In the genomic region with DNA sequence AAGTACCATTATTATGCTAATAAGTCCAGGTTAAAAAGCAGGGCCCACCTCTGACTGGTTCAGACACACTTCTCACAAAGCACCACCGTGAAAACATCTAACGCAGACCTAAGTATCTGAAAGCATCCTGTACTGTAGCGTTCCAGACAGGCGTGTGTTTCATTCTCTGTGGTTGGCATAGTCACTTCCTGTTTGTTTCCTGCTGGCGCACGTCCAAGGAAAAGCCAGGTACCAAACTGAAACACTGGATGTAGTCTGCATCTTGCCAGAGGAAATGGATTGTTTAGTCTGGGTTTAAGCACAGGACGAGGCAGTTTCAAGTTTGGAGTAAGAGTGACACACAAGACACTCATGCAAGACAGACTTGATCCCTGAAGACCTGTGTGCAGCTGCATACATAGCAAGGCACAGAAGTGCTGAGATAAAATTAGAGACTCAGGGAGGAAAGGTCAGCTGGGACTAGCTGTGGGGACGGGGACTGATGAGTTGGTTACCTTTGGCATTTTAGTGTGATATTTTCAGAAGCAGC, we compare ENCODE assay signal across 8 cellular contexts. TPM values are rescaled to one million over a fixed set of nuclear protein-coding genes. Genes with fewer than 3 reads are reported as not detected.
A peak's percentile ranks its signal among the peaks of the same experiment; 100 is the strongest.
DNase-seq lines count a peak whose midpoint lies in the region; ATAC-seq and TF ChIP-seq lines count a peak whose summit lies in the region.

No MANE protein-coding gene starts in this region.

- peak overlapping the region; percentile 72 for H3K4me2 ChIP-seq in smooth muscle cell

- H3F3A ChIP-seq in smooth muscle cell (ENCODE audit: low read depth): peaks cover 22% of the 10 kb centered on the region

- peak; percentile 88 for DNase-seq in EH (ENCODE audit: low read depth)
- DNase-seq in NCI-H748 (lab: John Stamatoyannopoulos, UW; ENCODE audit: unreplicated experiment): peak; percentile 83
- DNase-seq in activated CD8-positive, alpha-beta memory T cell treated with anti-CD3 and anti-CD28 coated beads, Interleukin-2, amount 50 U/mL, for 1 hour (ENCODE audit: extremely low read depth): peak; percentile 92
- DNase-seq in fibroblast of peridontal ligament (ENCODE audit: extremely low read depth): peak; percentile 57
- DNase-seq in smooth muscle cell (lab: John Stamatoyannopoulos, UW; ENCODE audit: unreplicated experiment): no peak
- DNase-seq in NCI-H1694 treated with DMSO at 0.1 percent for 48 hours (lab: John Stamatoyannopoulos, UW): no peak
- DNase-seq in left lobe of liver (ENCODE audit: low spot score): no peak

- no peak overlapping the region for H2AFZ ChIP-seq in smooth muscle cell (ENCODE audit: low read depth)

- TF ChIP-seq CTCF in smooth muscle cell (IDR thresholded peaks at IDR 0.05; ENCODE audit: borderline replicate concordance, insufficient read depth, poor library complexity, severe bottlenecking): no peak

- H3K9ac ChIP-seq in smooth muscle cell (ENCODE audit: low read depth): peak overlapping the region; percentile 55

- ATAC-seq in HG02973 (IDR thresholded peaks at IDR 0.05; ENCODE audit: unreplicated experiment) (peak; percentile 66), left lobe of liver (no peak)

- peak overlapping the region; percentile 93 for H3K27ac ChIP-seq in smooth muscle cell (ENCODE audit: low read depth)

- no peak overlapping the region for H3K4me3 ChIP-seq in smooth muscle cell

- H3K27me3 ChIP-seq in smooth muscle cell (ENCODE audit: low read depth): no peaks in the 10 kb centered on the region

- peaks cover 3% of the 10 kb centered on the region for H3K36me3 ChIP-seq in smooth muscle cell (ENCODE audit: low read depth)

- H3K79me2 ChIP-seq in smooth muscle cell (ENCODE audit: low read depth): peaks cover 59% of the 10 kb centered on the region

- no peaks in the 10 kb centered on the region for H4K20me1 ChIP-seq in smooth muscle cell (ENCODE audit: low read depth)

- H3K4me1 ChIP-seq in smooth muscle cell (ENCODE audit: low read depth): peaks cover 19% of the 10 kb centered on the region

- WGBS in smooth muscle cell (ENCODE audit: low lambda C conversion rate): 9% methylated on average over 8 of the region's 8 CpGs

- H3K9me3 ChIP-seq in smooth muscle cell (replicated peaks; ENCODE audit: low read depth): no peaks in the 10 kb centered on the region

RNA-seq across cellular contexts. Expression of gene BPGM, which starts 23.3 kb away (rescaled TPM):
- total RNA-seq in smooth muscle cell (65.1 and 73.2 TPM in 2 replicates), left lobe of liver (5.9 TPM)
- 53.8 and 76.9 TPM in 2 replicates for polyA plus RNA-seq in smooth muscle cell

Comparison
In these comparisons a context has a peak if more than half of its experiments do, and no peak if none do; other contexts are left out.
1. DNase-seq: peak in EH (single experiment), NCI-H748 (single experiment), activated CD8-positive, alpha-beta memory T cell treated with anti-CD3 and anti-CD28 coated beads, Interleukin-2, amount 50 U/mL, for 1 hour (single experiment) and fibroblast of peridontal ligament (single experiment); none in smooth muscle cell (single experiment), NCI-H1694 treated with DMSO at 0.1 percent for 48 hours (single experiment) and left lobe of liver (single experiment).